In genomic region chr11:98657711-98658110, GRCh38 we compare ENCODE assay signal across 23 cellular contexts.
"Had no signal": no experiment of that assay in that cellular context is flagged by ENCODE, and none has a peak within 500 bp of the region (broad histone marks: within the 10 kb centered on the region; RNA-seq: fewer than 3 reads in every experiment).

No MANE protein-coding gene starts in this region.

- H3K4me3 Mint-ChIP-seq: mesothelial cell of epicardium had no signal

- FAIRE-seq: colon, endothelial cell of umbilical vein, islet of Langerhans, keratinocyte had no signal

- ATAC-seq: gastrocnemius medialis, heart right ventricle, left cardiac atrium, left lung, left ventricle myocardium superior, lower lobe of right lung, mucosa of descending colon had no signal

- H3K4me1 ChIP-seq: esophagus muscularis mucosa, gastrocnemius medialis, heart right ventricle, left lung, lower lobe of right lung had no signal

- DNase-seq: dermis blood vessel endothelial cell; dorsolateral prefrontal cortex; effector CD4-positive, alpha-beta T cell; effector memory CD4-positive, alpha-beta T cell; foreskin melanocyte; gastrocnemius medialis; glutamatergic neuron; head of caudate nucleus; heart right ventricle; hippocampal formation; left cardiac atrium; left lung; left ventricle myocardium superior; lower lobe of right lung; mesenchymal stem cell; mucosa of descending colon had no signal

- H3K4me3 ChIP-seq: coronary artery, dorsolateral prefrontal cortex, esophagus muscularis mucosa, gastrocnemius medialis, heart right ventricle, left lung, lower lobe of right lung, mucosa of descending colon had no signal

- H3K27me3 ChIP-seq: dorsolateral prefrontal cortex, esophagus muscularis mucosa, gastrocnemius medialis, heart right ventricle, left lung had no signal

- H3K36me3 ChIP-seq: esophagus muscularis mucosa, gastrocnemius medialis, heart right ventricle, left lung, lower lobe of right lung had no signal

- H3K27ac ChIP-seq: coronary artery, dorsolateral prefrontal cortex, esophagus muscularis mucosa, gastrocnemius medialis, heart right ventricle, left lung, lower lobe of right lung had no signal

- H3K9me3 ChIP-seq: esophagus muscularis mucosa, gastrocnemius medialis, left lung, lower lobe of right lung had no signal

- H3K27ac Mint-ChIP-seq: mesothelial cell of epicardium had no signal

- H3K36me3 Mint-ChIP-seq: mesothelial cell of epicardium had no signal
